12 cellular contexts compared by ENCODE assay signal in genomic region chr1:20702416-20702815, GRCh38. TPM values are rescaled to one million over a fixed set of nuclear protein-coding genes. Genes with fewer than 3 reads are reported as not detected.
DNase-seq lines count a peak whose midpoint lies in the region; ATAC-seq and TF ChIP-seq lines count a peak whose summit lies in the region.
"Had no signal": no experiment of that assay in that cellular context is flagged by ENCODE, and none has a peak within 500 bp of the region (broad histone marks: within the 10 kb centered on the region; RNA-seq: fewer than 3 reads in every experiment).

No MANE protein-coding gene starts in this region.

- no peak for ATAC-seq in CD8-positive, alpha-beta T cell
- ATAC-seq: stimulated activated effector memory CD8-positive, alpha-beta T cell treated with anti-CD3 and anti-CD28 coated beads, Interleukin-12 subunit alpha, Interleukin-12 subunit beta, amount 100 ng/mL, for 72 hours had no signal

- no peaks in the 10 kb centered on the region for H3K27me3 Mint-ChIP-seq in activated naive CD4-positive, alpha-beta T cell treated with anti-CD3 and anti-CD28 coated beads, Interleukin-2, amount 50 U/mL, for 24 hours
- no peaks in the 10 kb centered on the region for H3K27me3 Mint-ChIP-seq in CD8-positive, alpha-beta T cell (ENCODE audit: low read depth)

- H3K4me3 Mint-ChIP-seq in activated naive CD4-positive, alpha-beta T cell treated with anti-CD3 and anti-CD28 coated beads, Interleukin-2, amount 50 U/mL, for 24 hours = no peak overlapping the region
- no peak overlapping the region for H3K4me3 Mint-ChIP-seq in CD8-positive, alpha-beta T cell
- H3K4me3 Mint-ChIP-seq: CD4-positive, CD25-positive, alpha-beta regulatory T cell; stimulated activated effector memory CD8-positive, alpha-beta T cell treated with anti-CD3 and anti-CD28 coated beads, Interleukin-12 subunit alpha, Interleukin-12 subunit beta, amount 100 ng/mL, for 72 hours had no signal

- no peaks in the 10 kb centered on the region for H3K79me2 ChIP-seq in OCI-LY7 (ENCODE audit: insufficient read depth, low read depth, low read length)

- peak; percentile 41; the same call in 1 of the 2 replicates for TF ChIP-seq CTCF in OCI-LY7 (conservative IDR thresholded peaks at IDR 0.05; ENCODE audit: low read length)
- TF ChIP-seq CTCF in epithelial cell of proximal tubule (conservative IDR thresholded peaks at IDR 0.05; ENCODE audit: low read depth, low read length) = peak; percentile 54
- peak; percentile 57 for TF ChIP-seq CTCF in retinal pigment epithelial cell (conservative IDR thresholded peaks at IDR 0.05; ENCODE audit: low read depth, low read length)
- TF ChIP-seq CTCF in CD8-positive, alpha-beta T cell (IDR thresholded peaks at IDR 0.05) = no peak

- H3K36me3 Mint-ChIP-seq in activated naive CD4-positive, alpha-beta T cell treated with anti-CD3 and anti-CD28 coated beads, Interleukin-2, amount 50 U/mL, for 24 hours = no peaks in the 10 kb centered on the region
- H3K36me3 Mint-ChIP-seq in CD8-positive, alpha-beta T cell = no peaks in the 10 kb centered on the region
- H3K36me3 Mint-ChIP-seq: CD4-positive, CD25-positive, alpha-beta regulatory T cell; stimulated activated effector memory CD8-positive, alpha-beta T cell treated with anti-CD3 and anti-CD28 coated beads, Interleukin-12 subunit alpha, Interleukin-12 subunit beta, amount 100 ng/mL, for 72 hours had no signal

- DNase-seq in activated naive CD4-positive, alpha-beta T cell treated with anti-CD3 and anti-CD28 coated beads, Interleukin-2, amount 50 U/mL, for 16 hours = no peak
- DNase-seq in OCI-LY7 (ENCODE audit: low spot score) (no peak), epithelial cell of proximal tubule (ENCODE audit: low read depth) (no peak), retinal pigment epithelial cell (ENCODE audit: low read depth) (no peak), H7 (no peak), SW480 (ENCODE audit: low spot score) (no peak)
- no peak for DNase-seq in CD8-positive, alpha-beta T cell
- DNase-seq: CD4-positive, CD25-positive, alpha-beta regulatory T cell; cortex of kidney; NCI-H1436 treated with DMSO at 0.1 percent for 48 hours had no signal

- no peak overlapping the region for H3K27ac ChIP-seq in OCI-LY7 (ENCODE audit: low read depth, low read length, poor library complexity, severe bottlenecking)
- no peak overlapping the region for H3K27ac ChIP-seq in CD8-positive, alpha-beta T cell (ENCODE audit: low read depth, low read length)

- H3K9me2 ChIP-seq in OCI-LY7 (ENCODE audit: insufficient read depth, low read length) = no peaks in the 10 kb centered on the region

- H3K4me1 Mint-ChIP-seq in activated naive CD4-positive, alpha-beta T cell treated with anti-CD3 and anti-CD28 coated beads, Interleukin-2, amount 50 U/mL, for 24 hours = no peaks in the 10 kb centered on the region
- H3K4me1 Mint-ChIP-seq in CD8-positive, alpha-beta T cell (ENCODE audit: low read depth) = no peaks in the 10 kb centered on the region
- H3K4me1 Mint-ChIP-seq: stimulated activated effector memory CD8-positive, alpha-beta T cell treated with anti-CD3 and anti-CD28 coated beads, Interleukin-12 subunit alpha, Interleukin-12 subunit beta, amount 100 ng/mL, for 72 hours had no signal

- no TSS peak for BruUV-seq in OCI-LY7 (replicated peaks; lab: Mats Ljungman, UMichigan)

- peak overlapping the region; percentile 39 for H3K27ac Mint-ChIP-seq in activated naive CD4-positive, alpha-beta T cell treated with anti-CD3 and anti-CD28 coated beads, Interleukin-2, amount 50 U/mL, for 24 hours
- no peak overlapping the region for H3K27ac Mint-ChIP-seq in CD8-positive, alpha-beta T cell
- H3K27ac Mint-ChIP-seq: CD4-positive, CD25-positive, alpha-beta regulatory T cell; stimulated activated effector memory CD8-positive, alpha-beta T cell treated with anti-CD3 and anti-CD28 coated beads, Interleukin-12 subunit alpha, Interleukin-12 subunit beta, amount 100 ng/mL, for 72 hours had no signal

- H3K4me2 ChIP-seq in OCI-LY7 (ENCODE audit: low read length) = no peak overlapping the region

- H3K9me3 ChIP-seq in OCI-LY7 (ENCODE audit: low read length) = no peaks in the 10 kb centered on the region
- H3K9me3 ChIP-seq in CD8-positive, alpha-beta T cell (ENCODE audit: low read length) = no peaks in the 10 kb centered on the region

- POLR2A ChIA-PET in OCI-LY7 (lab: Charles Lee) = no interaction called here
- POLR2A ChIA-PET in CD8-positive, alpha-beta T cell (lab: Charles Lee) = no interaction called here

- H3K36me3 ChIP-seq in OCI-LY7 (ENCODE audit: insufficient read depth, low read length) (no peaks in the 10 kb centered on the region), H7 (replicated peaks; ENCODE audit: control insufficient read depth, insufficient read depth, low read length) (no peaks in the 10 kb centered on the region; the same call in 1 of the 2 replicates)
- no peaks in the 10 kb centered on the region for H3K36me3 ChIP-seq in CD8-positive, alpha-beta T cell (ENCODE audit: insufficient read depth, low read length)

- H3K4me1 ChIP-seq in OCI-LY7 (ENCODE audit: insufficient read depth, low read length, poor library complexity, severe bottlenecking) = no peaks in the 10 kb centered on the region
- no peaks in the 10 kb centered on the region for H3K4me1 ChIP-seq in CD8-positive, alpha-beta T cell (ENCODE audit: insufficient read depth, low read length)

- no peak overlapping the region for H3K4me3 ChIP-seq in OCI-LY7 (ENCODE audit: low read depth, low read length, poor library complexity, severe bottlenecking)
- H3K4me3 ChIP-seq in epithelial cell of proximal tubule (ENCODE audit: low read depth, low read length) = no peak overlapping the region
- H3K4me3 ChIP-seq in retinal pigment epithelial cell (ENCODE audit: low read length) = no peak overlapping the region
- no peak overlapping the region for H3K4me3 ChIP-seq in H7 (ENCODE audit: insufficient read depth, low read depth, low read length)
- H3K4me3 ChIP-seq in CD8-positive, alpha-beta T cell (ENCODE audit: low read depth, low read length) = no peak overlapping the region

- CTCF ChIA-PET in OCI-LY7 (lab: Charles Lee; ENCODE audit: unreplicated experiment) = no interaction called here
- CTCF ChIA-PET in CD8-positive, alpha-beta T cell (lab: Charles Lee) = interaction anchor here (1.8 kb wide), 1 partner anchor 493 kb away, joined by 6 read pairs; no protein-coding TSS in a partner anchor

- H4K20me1 ChIP-seq in OCI-LY7 (ENCODE audit: insufficient read depth, low read length) = no peaks in the 10 kb centered on the region

- no peaks in the 10 kb centered on the region for H3K9me3 Mint-ChIP-seq in activated naive CD4-positive, alpha-beta T cell treated with anti-CD3 and anti-CD28 coated beads, Interleukin-2, amount 50 U/mL, for 24 hours
- no peaks in the 10 kb centered on the region for H3K9me3 Mint-ChIP-seq in CD8-positive, alpha-beta T cell
- H3K9me3 Mint-ChIP-seq: CD4-positive, CD25-positive, alpha-beta regulatory T cell; stimulated activated effector memory CD8-positive, alpha-beta T cell treated with anti-CD3 and anti-CD28 coated beads, Interleukin-12 subunit alpha, Interleukin-12 subunit beta, amount 100 ng/mL, for 72 hours had no signal

- intact Hi-C loops in OCI-LY7 (cut with micrococcal nuclease; ENCODE audit: unreplicated experiment) = no loop called here
- intact Hi-C loops in CD8-positive, alpha-beta T cell (cut with DNase I, micrococcal nuclease) = no loop called here

- no peaks in the 10 kb centered on the region for H3K27me3 ChIP-seq in H7 (ENCODE audit: control insufficient read depth, insufficient read depth, low read length)
- H3K27me3 ChIP-seq in CD8-positive, alpha-beta T cell (ENCODE audit: insufficient read depth, low read length) = no peaks in the 10 kb centered on the region

- H2AFZ ChIP-seq in OCI-LY7 (ENCODE audit: low read length) = no peak overlapping the region

RNA-seq across cellular contexts. Expression of gene KIF17, which starts 15.4 kb away (rescaled TPM):
- not detected in 2 replicates for total RNA-seq in OCI-LY7 (2014; rRNA removed; shearing (Covaris generic))
- total RNA-seq in OCI-LY7 (2022) (0.74 and 1.1 TPM in 2 replicates), epithelial cell of proximal tubule (1.8 and 3.3 TPM in 2 replicates)
- 3.5 and 10.1 TPM in 2 replicates for total RNA-seq in H7 (2014; rRNA removed; shearing (Covaris generic))
- not detected for total RNA-seq in CD8-positive, alpha-beta T cell
- total RNA-seq: CD4-positive, CD25-positive, alpha-beta regulatory T cell had no signal

RNA-seq across cellular contexts. Expression of gene SH2D5, which starts 30.1 kb away (rescaled TPM):
- 0.46 TPM in 1 of 2 replicates, not detected in the other for total RNA-seq in OCI-LY7 (2014; rRNA removed; shearing (Covaris generic))
- total RNA-seq in OCI-LY7 (2022) (0.42 and 0.68 TPM in 2 replicates), epithelial cell of proximal tubule (15.2 and 23.8 TPM in 2 replicates)
- 8.3 and 9.0 TPM in 2 replicates for total RNA-seq in H7 (2014; rRNA removed; shearing (Covaris generic))
- not detected for total RNA-seq in CD8-positive, alpha-beta T cell
- total RNA-seq: CD4-positive, CD25-positive, alpha-beta regulatory T cell had no signal

RNA-seq across cellular contexts. Expression of gene DDOST, which starts 41.2 kb away (rescaled TPM):
- 95.1 and 111 TPM in 2 replicates for total RNA-seq in OCI-LY7 (2014; rRNA removed; shearing (Covaris generic))
- total RNA-seq in OCI-LY7 (2022) = 136 and 148 TPM in 2 replicates
- total RNA-seq in epithelial cell of proximal tubule = 191 and 331 TPM in 2 replicates
- total RNA-seq in H7 (2014; rRNA removed; shearing (Covaris generic)) = 554 and 563 TPM in 2 replicates
- 100 to 1,000 TPM in 1 of 2 experiments, 10 to 100 TPM in 1; 97.5 to 114 TPM for total RNA-seq in CD8-positive, alpha-beta T cell
